9 cellular contexts compared by ENCODE assay signal in genomic region chr17:72119963-72120877, GRCh38. TPM values are rescaled to one million over a fixed set of nuclear protein-coding genes. Genes with fewer than 3 reads are reported as not detected.
DNase-seq lines count a peak whose midpoint lies in the region; ATAC-seq and TF ChIP-seq lines count a peak whose summit lies in the region.
"Had no signal": no experiment of that assay in that cellular context is flagged by ENCODE, and none has a peak within 500 bp of the region (broad histone marks: within the 10 kb centered on the region; RNA-seq: fewer than 3 reads in every experiment).

No MANE protein-coding gene starts in this region.

- H3K4me1 ChIP-seq in thyroid gland: peaks cover 21 to 32% of the 10 kb centered on the region in 2 donors

- no peaks in the 10 kb centered on the region for H3K36me3 Mint-ChIP-seq in MCF 10A (ENCODE audit: insufficient read depth, unreplicated experiment)

- H3K4me3 Mint-ChIP-seq in MCF 10A (ENCODE audit: unreplicated experiment): peak overlapping the region; percentile 97

- DNase-seq in NCI-H1417 (lab: John Stamatoyannopoulos, UW): peak in 2 of 3 experiments; percentile 70 to 83
- DNase-seq in NCI-H1417 treated with DMSO at 0.1 percent for 48 hours (lab: John Stamatoyannopoulos, UW): no peak
- DNase-seq in NCI-H146 (lab: John Stamatoyannopoulos, UW): peak; percentile 86
- peak; percentile 61 for DNase-seq in MCF 10A (ENCODE audit: unreplicated experiment)
- no peak for DNase-seq in kidney epithelial cell (ENCODE audit: low read depth)
- DNase-seq in thyroid gland: peak; percentile 59 to 63
- no peak for DNase-seq in middle frontal gyrus (ENCODE audit: extremely low spot score, low spot score)

- H3K27me3 Mint-ChIP-seq in MCF 10A (ENCODE audit: insufficient read depth, unreplicated experiment): no peaks in the 10 kb centered on the region

- no peak for TF ChIP-seq CTCF in MCF 10A (IDR thresholded peaks at IDR 0.05; ENCODE audit: unreplicated experiment)
- TF ChIP-seq CTCF in kidney epithelial cell (IDR thresholded peaks at IDR 0.05; ENCODE audit: insufficient read depth, low read length, poor library complexity, severe bottlenecking): no peak
- no peak for TF ChIP-seq CTCF in thyroid gland (IDR thresholded peaks at IDR 0.05)

- no peaks in the 10 kb centered on the region for H3K9me3 ChIP-seq in thyroid gland

- no peak for ATAC-seq in GM21447 (IDR thresholded peaks at IDR 0.05; ENCODE audit: unreplicated experiment)

- H3K27ac ChIP-seq in thyroid gland: peak overlapping the region; percentile 80 to 88 (median 82)

- no peaks in the 10 kb centered on the region for H3K9me3 Mint-ChIP-seq in MCF 10A (ENCODE audit: unreplicated experiment)

- peak in 1 of 2 donors; percentile 45 for TF ChIP-seq POLR2A in thyroid gland (IDR thresholded peaks at IDR 0.05)

- peak overlapping the region; percentile 96 for H3K4me3 ChIP-seq in kidney epithelial cell (ENCODE audit: low read depth, low read length)
- peak overlapping the region in 2 of 3 donors; percentile 46 to 81 for H3K4me3 ChIP-seq in thyroid gland (replicated peaks in 1 of 3)

- H3K27me3 ChIP-seq in kidney epithelial cell (ENCODE audit: control insufficient read depth, insufficient read depth, low read length): peaks cover 28% of the 10 kb centered on the region
- H3K27me3 ChIP-seq in thyroid gland: no peaks in the 10 kb centered on the region

- no TSS peak for BruUV-seq in MCF 10A (replicated peaks; lab: Mats Ljungman, UMichigan)

- intact Hi-C loops in MCF 10A (cut with micrococcal nuclease): loop anchor here (1.0 to 2.0 kb wide), 6 partner anchors 269 to 1001 kb away; no protein-coding TSS in a partner anchor
- intact Hi-C loops in thyroid gland (cut with DNase I): loop anchor here (5.0 to 10.0 kb wide), 2 partner anchors 425 to 648 kb away; no protein-coding TSS in a partner anchor

- POLR2A ChIA-PET in MCF 10A (lab: Yijun Ruan, JAX): interaction anchor here (0.6 to 1.7 kb wide), 11 partner anchors 17 to 1353 kb away, joined by 3 to 8 read pairs (median 3); no protein-coding TSS in a partner anchor

- 4% methylated on average over 45 to 57 of the region's 65 CpGs for whole genome bisulfite sequencing in thyroid gland, 2 donors

- CTCF ChIA-PET in MCF 10A (lab: Yijun Ruan, JAX): interaction anchor here (0.6 to 1.5 kb wide), 7 partner anchors 9 to 999 kb away, joined by 3 to 7 read pairs (median 3); no protein-coding TSS in a partner anchor

- peak overlapping the region; percentile 16 for H3K27ac Mint-ChIP-seq in MCF 10A (ENCODE audit: low read depth, unreplicated experiment)

- peaks cover 1% of the 10 kb centered on the region for H3K36me3 ChIP-seq in kidney epithelial cell (ENCODE audit: control insufficient read depth, insufficient read depth, low read length)
- H3K36me3 ChIP-seq in thyroid gland: peaks cover 0 to 8% of the 10 kb centered on the region in 2 donors

- H3K4me1 Mint-ChIP-seq in MCF 10A (ENCODE audit: insufficient read depth, unreplicated experiment): peaks cover 24% of the 10 kb centered on the region

RNA-seq across cellular contexts. Expression of gene SOX9, which starts 0.6 kb away (rescaled TPM):
- total RNA-seq in MCF 10A (2022) (2.6 and 4.5 TPM in 2 replicates), kidney epithelial cell (65.9 and 80.0 TPM in 2 replicates), thyroid gland (10 to 100 TPM; 15.5 to 32.6 (median 23.3) TPM)
- total RNA-seq: activated CD8-positive, alpha-beta memory T cell treated with anti-CD3 and anti-CD28 coated beads for 36 hours had no signal

Comparison
In these comparisons a context has a peak if more than half of its experiments do, and no peak if none do; other contexts are left out.
1. DNase-seq: peak in NCI-H1417 (2 of 3), NCI-H146 (single experiment), MCF 10A (single experiment) and thyroid gland (2 of 2); none in NCI-H1417 treated with DMSO at 0.1 percent for 48 hours (single experiment), kidney epithelial cell (single experiment) and middle frontal gyrus (single experiment).